8 cellular contexts compared by ENCODE assay signal in the genomic region with DNA sequence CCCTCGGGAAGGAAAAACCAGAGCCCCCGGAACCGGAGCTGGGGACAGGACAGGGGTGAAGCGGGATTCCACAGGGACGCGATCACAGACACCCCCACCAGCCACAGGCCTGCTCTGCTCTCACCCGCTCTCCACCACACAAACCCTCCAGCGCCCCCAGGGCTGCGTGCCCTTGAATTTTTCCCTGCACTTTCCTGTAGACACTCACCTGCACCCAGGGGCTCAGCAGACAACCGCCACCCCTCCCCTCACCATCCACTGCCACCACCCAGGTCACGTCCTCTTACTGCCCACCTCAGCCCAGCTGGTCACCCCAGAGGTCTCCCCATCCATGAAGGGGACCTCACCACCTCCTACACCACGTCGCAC. TPM values are rescaled to one million over a fixed set of nuclear protein-coding genes. Genes with fewer than 3 reads are reported as not detected.
DNase-seq lines count a peak whose midpoint lies in the region; ATAC-seq and TF ChIP-seq lines count a peak whose summit lies in the region.

No MANE protein-coding gene starts in this region.

- peaks cover 29% of the 10 kb centered on the region for H3K4me1 ChIP-seq in suprapubic skin

- H3K4me3 ChIP-seq in iPS-18c (ENCODE audit: insufficient read depth, low read depth, low read length) (peak overlapping the region; percentile 61), suprapubic skin (peak overlapping the region; percentile 46)

- no peak for TF ChIP-seq POLR2A in suprapubic skin (IDR thresholded peaks at IDR 0.05)

- no peaks in the 10 kb centered on the region for H3K36me3 ChIP-seq in suprapubic skin

- intact Hi-C loops in activated CD4-positive, alpha-beta T cell treated with anti-CD3 and anti-CD28 coated beads for 36 hours (cut with DNase I, micrococcal nuclease), result loop anchor here in 1 of 2 experiments (1.0 kb wide), 1 partner anchor 21 kb away; a partner anchor contains a TSS

- no peak for DNase-seq in activated CD4-positive, alpha-beta T cell treated with anti-CD3 and anti-CD28 coated beads for 36 hours
- no peak for DNase-seq in activated CD4-positive, alpha-beta T cell treated with anti-CD3 and anti-CD28 coated beads for 48 hours
- peak in 1 of 2 donors; percentile 77 for DNase-seq in suprapubic skin (ENCODE audit: low spot score in 2 of 2)
- DNase-seq in GM03348 (ENCODE audit: low spot score), result no peak
- no peak for DNase-seq in NCI-H510A treated with DMSO at 0.1 percent for 48 hours (lab: John Stamatoyannopoulos, UW)
- no peak for DNase-seq in mucosa of gallbladder (ENCODE audit: low spot score)

- no peak for TF ChIP-seq CTCF in suprapubic skin (IDR thresholded peaks at IDR 0.05)

- H3K9me3 ChIP-seq in iPS-18c (ENCODE audit: control insufficient read depth, insufficient read depth, low read length) (peaks cover 2% of the 10 kb centered on the region), suprapubic skin (no peaks in the 10 kb centered on the region)

- POLR2A ChIA-PET in activated CD4-positive, alpha-beta T cell treated with anti-CD3 and anti-CD28 coated beads for 36 hours (lab: Charles Lee), result no interaction called here

- peaks cover 49% of the 10 kb centered on the region for H3K27me3 ChIP-seq in suprapubic skin

- H3K27ac ChIP-seq in suprapubic skin, result no peak overlapping the region

- H3K9me3 Mint-ChIP-seq in activated CD4-positive, alpha-beta T cell treated with anti-CD3 and anti-CD28 coated beads for 36 hours (ENCODE audit: low read depth), result no peaks in the 10 kb centered on the region
- H3K9me3 Mint-ChIP-seq in activated naive CD8-positive, alpha-beta T cell (ENCODE audit: low read depth), result no peaks in the 10 kb centered on the region

- peak overlapping the region; percentile 77 for H3K4me3 Mint-ChIP-seq in activated CD4-positive, alpha-beta T cell treated with anti-CD3 and anti-CD28 coated beads for 36 hours
- peak overlapping the region; percentile 96 for H3K4me3 Mint-ChIP-seq in activated naive CD8-positive, alpha-beta T cell

- WGBS in suprapubic skin, result 56% methylated on average over 8 of the region's 13 CpGs

- H3K27me3 Mint-ChIP-seq in activated CD4-positive, alpha-beta T cell treated with anti-CD3 and anti-CD28 coated beads for 36 hours, result peaks cover 46% of the 10 kb centered on the region
- H3K27me3 Mint-ChIP-seq in activated naive CD8-positive, alpha-beta T cell, result peaks cover 19% of the 10 kb centered on the region

- CTCF ChIA-PET in activated CD4-positive, alpha-beta T cell treated with anti-CD3 and anti-CD28 coated beads for 36 hours (lab: Charles Lee), result no interaction called here

- H3K27ac Mint-ChIP-seq in activated CD4-positive, alpha-beta T cell treated with anti-CD3 and anti-CD28 coated beads for 36 hours, result no peak overlapping the region
- no peak overlapping the region for H3K27ac Mint-ChIP-seq in activated naive CD8-positive, alpha-beta T cell

- H3K4me1 Mint-ChIP-seq in activated CD4-positive, alpha-beta T cell treated with anti-CD3 and anti-CD28 coated beads for 36 hours, result peaks cover 25% of the 10 kb centered on the region
- H3K4me1 Mint-ChIP-seq in activated naive CD8-positive, alpha-beta T cell (ENCODE audit: low read depth), result peaks cover 33% of the 10 kb centered on the region

- ATAC-seq in activated CD4-positive, alpha-beta T cell treated with anti-CD3 and anti-CD28 coated beads for 36 hours, result no peak

- H3K36me3 Mint-ChIP-seq in activated CD4-positive, alpha-beta T cell treated with anti-CD3 and anti-CD28 coated beads for 36 hours (ENCODE audit: low read depth), result no peaks in the 10 kb centered on the region
- H3K36me3 Mint-ChIP-seq in activated naive CD8-positive, alpha-beta T cell, result no peaks in the 10 kb centered on the region

- TF ChIP-seq EP300 in suprapubic skin (IDR thresholded peaks at IDR 0.05), result no peak

RNA-seq across cellular contexts. Expression of a gene that starts 0.6 kb away (rescaled TPM):
- under 1 TPM; 0.32 to 0.43 TPM for total RNA-seq in activated CD4-positive, alpha-beta T cell treated with anti-CD3 and anti-CD28 coated beads for 36 hours
- total RNA-seq in suprapubic skin (under 1 TPM in 2 of 4 donors, not detected in 2; 0.76 to 0.95 TPM), mucosa of gallbladder (0.14 TPM)

RNA-seq across cellular contexts. Expression of a gene that starts 19.5 kb away (rescaled TPM):
- total RNA-seq in activated CD4-positive, alpha-beta T cell treated with anti-CD3 and anti-CD28 coated beads for 36 hours, result not detected
- total RNA-seq in suprapubic skin (1 to 10 TPM; 1.9 to 5.8 (median 4.5) TPM), mucosa of gallbladder (0.52 TPM)

RNA-seq across cellular contexts. Expression of a gene that starts 21.3 kb away (rescaled TPM):
- total RNA-seq in activated CD4-positive, alpha-beta T cell treated with anti-CD3 and anti-CD28 coated beads for 36 hours, result 1 to 10 TPM; 2.7 to 5.0 TPM
- total RNA-seq in suprapubic skin (under 1 TPM in 2 of 4 donors, not detected in 2; 0.34 to 0.47 TPM), mucosa of gallbladder (0.09 TPM)

RNA-seq across cellular contexts. Expression of a gene that starts 44.5 kb away (rescaled TPM):
- total RNA-seq in activated CD4-positive, alpha-beta T cell treated with anti-CD3 and anti-CD28 coated beads for 36 hours, result not detected
- 10 to 100 TPM; 14.4 to 46.8 (median 22.8) TPM for total RNA-seq in suprapubic skin
- 0.23 TPM for total RNA-seq in mucosa of gallbladder
